Comparison of ENCODE assay signal across 21 cellular contexts in genomic region chr7:36092221-36092771, GRCh38.
DNase-seq lines count a peak whose midpoint lies in the region; ATAC-seq, FAIRE-seq and TF ChIP-seq lines count a peak whose summit lies in the region.
"Had no signal": no experiment of that assay in that cellular context is flagged by ENCODE, and none has a peak within 500 bp of the region (broad histone marks: within the 10 kb centered on the region; RNA-seq: fewer than 3 reads in every experiment).

No MANE protein-coding gene starts in this region.

- TF ChIP-seq POLR2A in K562 (conservative IDR thresholded peaks at IDR 0.05) = no peak

- H3K9me1 ChIP-seq in K562 (ENCODE audit: control insufficient read depth, insufficient read depth, low read length) = no peaks in the 10 kb centered on the region

- no peaks in the 10 kb centered on the region for H3K79me2 ChIP-seq in K562 (ENCODE audit: control insufficient read depth, insufficient read depth, low read length)

- peak overlapping the region; percentile 68 for H3K4me2 ChIP-seq in K562 (ENCODE audit: insufficient read depth, low read length)
- H3K4me2 ChIP-seq: BLaER1, GM23338 had no signal

- peak overlapping the region; percentile 28 to 88; a peak in 3 of 4 replicates for H3K9ac ChIP-seq in K562 (ENCODE audit: insufficient read depth in 1 of 2, low read depth in 2 of 2, low read length in 2 of 2)
- H3K9ac ChIP-seq: BLaER1 had no signal

- POLR2A ChIA-PET in K562 (lab: Yijun Ruan, JAX) = interaction anchor here (0.5 to 1.0 kb wide), 4 partner anchors 9 to 39 kb away, joined by 3 to 4 read pairs (median 3); no protein-coding TSS in a partner anchor

- in situ Hi-C loops in K562 (cut with MboI) = no loop called here

- peak overlapping the region; percentile 18; the same call in 1 of the 3 replicates for H3K27ac ChIP-seq in K562 (ENCODE audit: extremely low read depth, low read depth, low read length)
- H3K27ac ChIP-seq in small intestine (ENCODE audit: low read depth in 1 of 2, low read length in 1 of 2) = no peak overlapping the region
- H3K27ac ChIP-seq: BLaER1 had no signal

- CTCF ChIA-PET in K562 (lab: Yijun Ruan, JAX; ENCODE audit: low intra/inter-chr PET ratio) = no interaction called here

- no peaks in the 10 kb centered on the region for H4K20me1 ChIP-seq in K562 (replicated peaks; ENCODE audit: control insufficient read depth, insufficient read depth, low read length)
- H4K20me1 ChIP-seq: BLaER1 had no signal

- peaks cover 13% of the 10 kb centered on the region for H3K9me3 Mint-ChIP-seq in stimulated activated memory B cell treated with anti-CD40 and anti-IgM and Interleukin-4, amounts not matched to agents 10 μg/mL and 1 μg/mL and 100 μg/mL, for 72 hours

- no TSS peak for BruUV-seq in K562 (replicated peaks; lab: Mats Ljungman, UMichigan)

- H3K4me3 Mint-ChIP-seq in stimulated activated memory B cell treated with anti-CD40 and anti-IgM and Interleukin-4, amounts not matched to agents 10 μg/mL and 1 μg/mL and 100 μg/mL, for 72 hours = no peak overlapping the region
- H3K4me3 Mint-ChIP-seq: CD8-positive, alpha-beta T cell; GM23338 had no signal

- peak; percentile 37 for DNase-seq in HT-29 (ENCODE audit: low spot score)
- peak; percentile 61 to 79 (median 72) for DNase-seq in K562 (ENCODE audit: extremely low read depth in 1 of 4, low spot score in 3 of 4)
- DNase-seq in left lobe of liver (ENCODE audit: low spot score) = no peak
- DNase-seq in small intestine = peak; percentile 51
- DNase-seq in NCI-H146 (lab: John Stamatoyannopoulos, UW) = no peak
- DNase-seq in D721Med (ENCODE audit: insufficient read length, low spot score) = no peak
- no peak for DNase-seq in activated naive CD4-positive, alpha-beta T cell treated with anti-CD3 and anti-CD28 coated beads, Interleukin-2, amount 50 U/mL, for 16 hours
- DNase-seq: Calu3; CD8-positive, alpha-beta T cell; DMS53; EL; NCI-H1436; NCI-H2029; NCI-H345; NCI-H524 treated with DMSO at 0.1 percent for 48 hours had no signal

- no peaks in the 10 kb centered on the region; the same call in 1 of the 2 replicates for H3K9me3 ChIP-seq in K562 (replicated peaks; ENCODE audit: control insufficient read depth, insufficient read depth, low read depth, low read length)
- no peaks in the 10 kb centered on the region for H3K9me3 ChIP-seq in small intestine (ENCODE audit: control insufficient read depth, low read depth)

- peak overlapping the region; percentile 77 for H2AFZ ChIP-seq in K562 (ENCODE audit: low read depth, low read length)
- H2AFZ ChIP-seq: GM23338 had no signal

- no peaks in the 10 kb centered on the region for H3K36me3 ChIP-seq in K562 (ENCODE audit: control insufficient read depth, insufficient read depth, low read length)
- H3K36me3 ChIP-seq in small intestine (ENCODE audit: control insufficient read depth in 2 of 2, insufficient read depth in 2 of 2, low read length in 2 of 2) = no peaks in the 10 kb centered on the region
- H3K36me3 ChIP-seq: BLaER1 had no signal

- H3K27me3 Mint-ChIP-seq in stimulated activated memory B cell treated with anti-CD40 and anti-IgM and Interleukin-4, amounts not matched to agents 10 μg/mL and 1 μg/mL and 100 μg/mL, for 72 hours = no peaks in the 10 kb centered on the region

- H3K4me3 ChIP-seq in K562 (no peak overlapping the region), small intestine (ENCODE audit: low read depth in 1 of 2, low read length in 2 of 2) (no peak overlapping the region)
- H3K4me3 ChIP-seq: BLaER1, GM12878, GM23338 had no signal

- H3K36me3 Mint-ChIP-seq in stimulated activated memory B cell treated with anti-CD40 and anti-IgM and Interleukin-4, amounts not matched to agents 10 μg/mL and 1 μg/mL and 100 μg/mL, for 72 hours = no peaks in the 10 kb centered on the region
- H3K36me3 Mint-ChIP-seq: CD8-positive, alpha-beta T cell had no signal

- WGBS in K562 (ENCODE audit: insufficient coverage, low coverage, missing lambda C conversion rate) = under 1% methylated on average over 11 of the region's 11 CpGs
- WGBS in small intestine, 3 donors = 16 to 63% (median 45%) methylated on average over 11 of the region's 11 CpGs

- ATAC-seq in K562 (peak; percentile 90), left lobe of liver (peak; percentile 67)
- ATAC-seq in stimulated activated memory B cell treated with anti-CD40 and anti-IgM and Interleukin-4, amounts not matched to agents 10 μg/mL and 1 μg/mL and 100 μg/mL, for 72 hours = no peak
- ATAC-seq: CD8-positive, alpha-beta T cell; GM12878; GM23338; HCT116 had no signal

- TF ChIP-seq RAD21 in K562 (CRISPR knock-in tag; conservative IDR thresholded peaks at IDR 0.05 in 1 of 2, IDR thresholded peaks at IDR 0.05 in 1 of 2) = no peak

- peaks cover 10 to 15% of the 10 kb centered on the region in 2 experiments; a peak in 4 of 5 replicates for H3K4me1 ChIP-seq in K562 (replicated peaks in 1 of 2; ENCODE audit: control insufficient read depth in 2 of 2, insufficient read depth in 2 of 2, low read length in 2 of 2)
- no peaks in the 10 kb centered on the region for H3K4me1 ChIP-seq in small intestine (ENCODE audit: control insufficient read depth in 2 of 2, insufficient read depth in 1 of 2, low read depth in 1 of 2, low read length in 1 of 2)
- H3K4me1 ChIP-seq: BLaER1 had no signal

- H3K27ac Mint-ChIP-seq in stimulated activated memory B cell treated with anti-CD40 and anti-IgM and Interleukin-4, amounts not matched to agents 10 μg/mL and 1 μg/mL and 100 μg/mL, for 72 hours = no peak overlapping the region
- H3K27ac Mint-ChIP-seq: CD8-positive, alpha-beta T cell; GM23338 had no signal

- H3K27me3 ChIP-seq in K562 (ENCODE audit: control insufficient read depth in 2 of 2, insufficient read depth in 2 of 2, low read length in 2 of 2) = peaks cover 0 to 5% of the 10 kb centered on the region in 2 experiments; a peak in 1 of 5 replicates
- no peaks in the 10 kb centered on the region for H3K27me3 ChIP-seq in small intestine (ENCODE audit: control insufficient read depth in 2 of 2, insufficient read depth in 2 of 2, low read length in 2 of 2)
- H3K27me3 ChIP-seq: BLaER1 had no signal

- H3K4me1 Mint-ChIP-seq in stimulated activated memory B cell treated with anti-CD40 and anti-IgM and Interleukin-4, amounts not matched to agents 10 μg/mL and 1 μg/mL and 100 μg/mL, for 72 hours = no peaks in the 10 kb centered on the region
- H3K4me1 Mint-ChIP-seq: GM23338 had no signal

- FAIRE-seq in K562 (lab: Jason Lieb, UNC) = peak; percentile 58
- FAIRE-seq in small intestine (lab: Jason Lieb, UNC) = no peak
- no peak for FAIRE-seq in D721Med (lab: Jason Lieb, UNC)
- FAIRE-seq: GM12878, GM19239 had no signal

- no peak for TF ChIP-seq CTCF in K562 (IDR thresholded peaks at IDR 0.05 in 2 of 3, conservative IDR thresholded peaks at IDR 0.05 in 1 of 3; ENCODE audit: insufficient read depth in 2 of 3, low read depth in 1 of 3, low read length in 3 of 3)
- TF ChIP-seq CTCF in D721Med (IDR thresholded peaks at IDR 0.05; ENCODE audit: insufficient read depth, missing control alignments) = no peak

- intact Hi-C loops in K562 (cut with micrococcal nuclease) = no loop called here

- TF ChIP-seq EP300 in K562 (IDR thresholded peaks at IDR 0.05; ENCODE audit: low read length) = peak; percentile 90

TF ChIP-seq in K562, 482 proteins besides CTCF, POLR2A, EP300 and RAD21 (continues in another document):
- TF ChIP-seq CREM (IDR thresholded peaks at IDR 0.05; ENCODE audit: low read depth) (0 out of 2 replicates have a peak, but pooled peaks have one; percentile 23), CTBP1 (IDR thresholded peaks at IDR 0.05; ENCODE audit: borderline replicate concordance) (peak; percentile 61; the same call in 1 of the 2 replicates), PREB (CRISPR knock-in tag; IDR thresholded peaks at IDR 0.05) (no peak), TOE1 (IDR thresholded peaks at IDR 0.05; ENCODE audit: borderline replicate concordance) (0 out of 2 replicates have a peak, but pooled peaks have one; percentile 35), TOE1 (CRISPR knock-in tag; IDR thresholded peaks at IDR 0.05; ENCODE audit: borderline replicate concordance, low read depth) (no peak), HOXB6 (CRISPR knock-in tag; IDR thresholded peaks at IDR 0.05; ENCODE audit: borderline replicate concordance) (no peak), RNF2 (IDR thresholded peaks at IDR 0.05) (peak; percentile 59), SMARCE1 (IDR thresholded peaks at IDR 0.05) (peak; percentile 44; the same call in 1 of the 2 replicates), MTA2 (IDR thresholded peaks at IDR 0.05; ENCODE audit: low read depth) (peak; percentile 77)

Comparison
In these comparisons a context has a peak if more than half of its experiments do, and no peak if none do; other contexts are left out.
1. DNase-seq: peak in HT-29 (single experiment), K562 (4 of 4) and small intestine (single experiment); none in left lobe of liver (single experiment), NCI-H146 (single experiment), D721Med (single experiment) and activated naive CD4-positive, alpha-beta T cell treated with anti-CD3 and anti-CD28 coated beads, Interleukin-2, amount 50 U/mL, for 16 hours (single experiment).